In genomic region chr3:117665311-117665710, GRCh38 we compare ENCODE assay signal across 17 cellular contexts.
DNase-seq lines count a peak whose midpoint lies in the region; ATAC-seq and TF ChIP-seq lines count a peak whose summit lies in the region.
"Had no signal": no experiment of that assay in that cellular context is flagged by ENCODE, and none has a peak within 500 bp of the region (broad histone marks: within the 10 kb centered on the region; RNA-seq: fewer than 3 reads in every experiment).

No MANE protein-coding gene starts in this region.

- H3K9me3 Mint-ChIP-seq in Calu3 (ENCODE audit: low read depth, unreplicated experiment): no peaks in the 10 kb centered on the region
- peaks cover 0 to 3% of the 10 kb centered on the region in 2 donors for H3K9me3 Mint-ChIP-seq in stimulated activated naive B cell treated with anti-CD40 and anti-IgM and Interleukin-4, amounts not matched to agents 10 μg/mL and 1 μg/mL and 100 μg/mL, for 72 hours

- intact Hi-C loops in Calu3 (cut with micrococcal nuclease; ENCODE audit: unreplicated experiment) (no loop called here), mucosa of descending colon (cut with DNase I, micrococcal nuclease) (no loop called here)

- CTCF ChIA-PET in Calu3 (lab: Charles Lee): no interaction called here

- DNase-seq in Calu3 (peak; percentile 19), LNCaP clone FGC (ENCODE audit: low read depth) (peak; percentile 63), NCI-H82 treated with DMSO at 0.1 percent for 48 hours (lab: John Stamatoyannopoulos, UW; ENCODE audit: unreplicated experiment) (peak; percentile 40), mucosa of descending colon (peak; percentile 31 to 53 (median 43)), iPS-NIHi11 (ENCODE audit: low spot score) (no peak)
- no peak for DNase-seq in stimulated activated naive B cell treated with anti-CD40 and anti-IgM and Interleukin-4, amounts not matched to agents 10 μg/mL and 1 μg/mL and 100 μg/mL, for 72 hours
- DNase-seq: activated CD4-positive, alpha-beta T cell treated with anti-CD3 and anti-CD28 coated beads for 48 hours; islet precursor cell; Kasumi-1; NCI-H526; ovary; Right ventricle myocardium superior; T-helper 9 cell had no signal

- H3K36me3 ChIP-seq in mucosa of descending colon (ENCODE audit: low read depth): no peaks in the 10 kb centered on the region
- H3K36me3 ChIP-seq: ovary had no signal

- no peak overlapping the region for H3K27ac Mint-ChIP-seq in Calu3 (ENCODE audit: unreplicated experiment)
- H3K27ac Mint-ChIP-seq in stimulated activated naive B cell treated with anti-CD40 and anti-IgM and Interleukin-4, amounts not matched to agents 10 μg/mL and 1 μg/mL and 100 μg/mL, for 72 hours: no peak overlapping the region
- H3K27ac Mint-ChIP-seq: activated naive CD8-positive, alpha-beta T cell; B cell had no signal

- BruUV-seq in Calu3 (replicated peaks; lab: Mats Ljungman, UMichigan): no TSS peak

- H3K36me3 Mint-ChIP-seq in Calu3 (ENCODE audit: insufficient read depth, unreplicated experiment): no peaks in the 10 kb centered on the region
- H3K36me3 Mint-ChIP-seq in stimulated activated naive B cell treated with anti-CD40 and anti-IgM and Interleukin-4, amounts not matched to agents 10 μg/mL and 1 μg/mL and 100 μg/mL, for 72 hours: no peaks in the 10 kb centered on the region
- H3K36me3 Mint-ChIP-seq: activated naive CD8-positive, alpha-beta T cell had no signal

- no peaks in the 10 kb centered on the region for H3K4me1 ChIP-seq in mucosa of descending colon (ENCODE audit: low read depth)

- TF ChIP-seq CTCF in Calu3 (IDR thresholded peaks at IDR 0.05; ENCODE audit: unreplicated experiment): no peak
- TF ChIP-seq CTCF in LNCaP clone FGC (IDR thresholded peaks at IDR 0.05; ENCODE audit: control insufficient read depth, extremely low read depth, insufficient read depth): no peak
- no peak for TF ChIP-seq CTCF in mucosa of descending colon (IDR thresholded peaks at IDR 0.05)

- H3K4me1 Mint-ChIP-seq in Calu3 (ENCODE audit: low read depth, unreplicated experiment): peaks cover 10% of the 10 kb centered on the region
- no peaks in the 10 kb centered on the region for H3K4me1 Mint-ChIP-seq in stimulated activated naive B cell treated with anti-CD40 and anti-IgM and Interleukin-4, amounts not matched to agents 10 μg/mL and 1 μg/mL and 100 μg/mL, for 72 hours
- H3K4me1 Mint-ChIP-seq: B cell had no signal

- ATAC-seq in mucosa of descending colon (no peak), HG03108 (IDR thresholded peaks at IDR 0.05; ENCODE audit: unreplicated experiment) (no peak), GM21529 (IDR thresholded peaks at IDR 0.05; ENCODE audit: unreplicated experiment) (no peak)
- no peak for ATAC-seq in stimulated activated naive B cell treated with anti-CD40 and anti-IgM and Interleukin-4, amounts not matched to agents 10 μg/mL and 1 μg/mL and 100 μg/mL, for 72 hours (replicated peaks)

- peaks cover 7% of the 10 kb centered on the region for H3K27me3 Mint-ChIP-seq in Calu3 (ENCODE audit: unreplicated experiment)
- no peaks in the 10 kb centered on the region for H3K27me3 Mint-ChIP-seq in stimulated activated naive B cell treated with anti-CD40 and anti-IgM and Interleukin-4, amounts not matched to agents 10 μg/mL and 1 μg/mL and 100 μg/mL, for 72 hours
- H3K27me3 Mint-ChIP-seq: activated naive CD8-positive, alpha-beta T cell; B cell had no signal

- no peak overlapping the region for H3K4me3 ChIP-seq in LNCaP clone FGC (ENCODE audit: low read depth, low read length)
- no peak overlapping the region for H3K4me3 ChIP-seq in mucosa of descending colon
- H3K4me3 ChIP-seq: ovary had no signal

- no peak overlapping the region for H3K4me3 Mint-ChIP-seq in Calu3 (ENCODE audit: low read depth, unreplicated experiment)
- H3K4me3 Mint-ChIP-seq in stimulated activated naive B cell treated with anti-CD40 and anti-IgM and Interleukin-4, amounts not matched to agents 10 μg/mL and 1 μg/mL and 100 μg/mL, for 72 hours: no peak overlapping the region
- H3K4me3 Mint-ChIP-seq: activated naive CD8-positive, alpha-beta T cell; B cell had no signal

- no peaks in the 10 kb centered on the region for H3K9me3 ChIP-seq in mucosa of descending colon
- H3K9me3 ChIP-seq: ovary had no signal

Comparison
In these comparisons a context has a peak if more than half of its experiments do, and no peak if none do; other contexts are left out.
1. DNase-seq: peak in Calu3 (single experiment), LNCaP clone FGC (single experiment), NCI-H82 treated with DMSO at 0.1 percent for 48 hours (single experiment) and mucosa of descending colon (3 of 3); none in iPS-NIHi11 (single experiment) and stimulated activated naive B cell treated with anti-CD40 and anti-IgM and Interleukin-4, amounts not matched to agents 10 μg/mL and 1 μg/mL and 100 μg/mL, for 72 hours (single experiment).